ENCODE assay signal across 8 cellular contexts in the genomic region with DNA sequence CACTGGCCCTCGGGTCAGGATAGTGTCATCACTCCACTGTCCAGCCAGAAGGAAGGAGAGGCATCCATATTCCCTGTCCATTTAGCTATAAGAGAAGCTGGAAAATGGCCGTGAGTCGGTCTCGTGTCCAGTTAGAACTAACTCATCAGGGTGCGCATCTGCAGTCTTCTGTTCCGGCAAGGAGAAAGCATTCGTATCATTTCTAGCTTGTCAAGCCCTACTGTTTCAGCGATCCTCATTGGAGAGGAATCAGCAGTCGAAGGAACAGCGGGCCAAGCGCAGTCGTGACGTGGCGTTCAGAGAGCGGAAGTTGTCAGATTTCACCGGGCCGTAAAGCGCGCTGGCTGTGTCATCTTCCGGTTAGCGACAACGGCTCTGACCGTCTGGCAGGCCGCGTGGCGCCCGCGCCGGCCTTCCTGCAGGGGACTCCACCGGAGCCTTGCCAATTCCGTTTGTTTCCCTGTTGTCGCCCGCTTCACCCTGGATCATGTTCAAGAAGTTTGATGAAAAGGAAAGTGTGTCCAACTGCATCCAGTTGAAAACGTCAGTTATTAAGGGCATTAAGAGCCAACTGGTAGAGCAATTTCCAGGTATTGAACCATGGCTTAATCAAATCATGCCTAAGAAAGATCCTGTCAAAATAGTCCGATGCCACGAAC. TPM values are rescaled to one million over a fixed set of nuclear protein-coding genes. Genes with fewer than 3 reads are reported as not detected.
A peak's percentile ranks its signal among the peaks of the same experiment; 100 is the strongest.
DNase-seq lines count a peak whose midpoint lies in the region; ATAC-seq and TF ChIP-seq lines count a peak whose summit lies in the region.

No MANE protein-coding gene starts in this region.

- POLR2A ChIA-PET in SK-N-SH (lab: Yijun Ruan, JAX) = no interaction called here

- H3K4me1 ChIP-seq in SK-N-SH (ENCODE audit: control insufficient read depth in 1 of 2, insufficient read depth in 2 of 2, low read depth in 1 of 2, low read length in 1 of 2) (peaks cover 21 to 35% of the 10 kb centered on the region in 2 experiments; a peak in 3 of 4 replicates), thymus (ENCODE audit: control insufficient read depth, insufficient read depth, low read length) (peaks cover under 1% of the 10 kb centered on the region)

- peaks cover 44% of the 10 kb centered on the region for H3F3A ChIP-seq in SK-N-SH (replicated peaks; ENCODE audit: insufficient read depth)

- H3K9me3 Mint-ChIP-seq in activated naive CD4-positive, alpha-beta T cell treated with anti-CD3 and anti-CD28 coated beads, Interleukin-2, amount 50 U/mL, for 72 hours = no peaks in the 10 kb centered on the region
- H3K9me3 Mint-ChIP-seq in osteocyte (ENCODE audit: unreplicated experiment) = no peaks in the 10 kb centered on the region

- DNase-seq in DMS79 (lab: John Stamatoyannopoulos, UW) (peak; percentile 29), Kasumi-1 (lab: John Stamatoyannopoulos, UW) (peak; percentile 80 to 83), SK-N-SH (peak; percentile 76), Right ventricle myocardium inferior (ENCODE audit: missing footprints) (peak; percentile 90), osteocyte (ENCODE audit: extremely low spot score, unreplicated experiment) (peak; percentile 92)
- peak; percentile 73 to 86 for DNase-seq in activated naive CD4-positive, alpha-beta T cell treated with anti-CD3 and anti-CD28 coated beads, Interleukin-2, amount 50 U/mL, for 72 hours (ENCODE audit: low spot score in 2 of 2)

- no peaks in the 10 kb centered on the region for H3K9me3 ChIP-seq in SK-N-SH
- H3K9me3 ChIP-seq in thymus (ENCODE audit: control insufficient read depth) = no peaks in the 10 kb centered on the region

- H3K27me3 Mint-ChIP-seq in osteocyte (ENCODE audit: unreplicated experiment) = no peaks in the 10 kb centered on the region

- peak overlapping the region; percentile 59 for H3K4me2 ChIP-seq in SK-N-SH

- H3K36me3 Mint-ChIP-seq in activated naive CD4-positive, alpha-beta T cell treated with anti-CD3 and anti-CD28 coated beads, Interleukin-2, amount 50 U/mL, for 72 hours = peaks cover 34 to 42% of the 10 kb centered on the region in 2 donors
- H3K36me3 Mint-ChIP-seq in osteocyte (ENCODE audit: unreplicated experiment) = peaks cover 37% of the 10 kb centered on the region

- intact Hi-C loops in Right ventricle myocardium inferior (cut with DNase I) = no loop called here

- H3K4me3 Mint-ChIP-seq in osteocyte (ENCODE audit: unreplicated experiment) = peak overlapping the region; percentile 89

- H3K27me3 ChIP-seq in SK-N-SH (ENCODE audit: insufficient read depth) (no peaks in the 10 kb centered on the region), thymus (ENCODE audit: control insufficient read depth, insufficient read depth) (no peaks in the 10 kb centered on the region)

- ATAC-seq in GM21619 (IDR thresholded peaks at IDR 0.05; ENCODE audit: unreplicated experiment) (peak; percentile 77), Right ventricle myocardium inferior (peak; percentile 81)
- ATAC-seq in activated naive CD4-positive, alpha-beta T cell treated with anti-CD3 and anti-CD28 coated beads, Interleukin-2, amount 50 U/mL, for 72 hours = peak; percentile 67 to 87

- H3K4me1 Mint-ChIP-seq in osteocyte (ENCODE audit: unreplicated experiment) = peaks cover 29% of the 10 kb centered on the region

- peaks cover 55% of the 10 kb centered on the region for H3K79me2 ChIP-seq in SK-N-SH (ENCODE audit: insufficient read depth)

- TF ChIP-seq CTCF in SK-N-SH (IDR thresholded peaks at IDR 0.05) (no peak), osteocyte (IDR thresholded peaks at IDR 0.05) (peak; percentile 22)

- 83% methylated on average over 36 of the region's 36 CpGs for WGBS in SK-N-SH (ENCODE audit: low lambda C conversion rate)
- WGBS in thymus = 51% methylated on average over 36 of the region's 36 CpGs

- no peaks in the 10 kb centered on the region for H3K9me2 ChIP-seq in SK-N-SH

- no peak for TF ChIP-seq EP300 in SK-N-SH (IDR thresholded peaks at IDR 0.05; ENCODE audit: borderline replicate concordance in 1 of 2, low read depth in 1 of 2, low read length in 1 of 2)

- peak overlapping the region; percentile 72 for H3K9ac ChIP-seq in SK-N-SH

- H3K36me3 ChIP-seq in SK-N-SH (replicated peaks in 1 of 2; ENCODE audit: control insufficient read depth in 1 of 2, insufficient read depth in 2 of 2, low read length in 1 of 2) (peaks cover 51 to 52% of the 10 kb centered on the region in 2 experiments), thymus (ENCODE audit: control insufficient read depth, insufficient read depth) (peaks cover 38% of the 10 kb centered on the region)

- H3K27ac ChIP-seq in SK-N-SH (ENCODE audit: low read depth in 2 of 2, low read length in 1 of 2) (peak overlapping the region; percentile 84 to 96), thymus (ENCODE audit: low read depth) (peak overlapping the region; percentile 88)

- H2AFZ ChIP-seq in SK-N-SH (ENCODE audit: low read depth) = no peak overlapping the region

- H3K4me3 ChIP-seq in SK-N-SH (ENCODE audit: low read depth in 2 of 2, low read length in 1 of 2) (peak overlapping the region; percentile 42 to 54), thymus (ENCODE audit: low read length) (peak overlapping the region; percentile 62)

- TF ChIP-seq RAD21 in SK-N-SH (IDR thresholded peaks at IDR 0.05; ENCODE audit: low read length) = no peak

- H3K27ac Mint-ChIP-seq in activated naive CD4-positive, alpha-beta T cell treated with anti-CD3 and anti-CD28 coated beads, Interleukin-2, amount 50 U/mL, for 72 hours = peak overlapping the region; percentile 94
- peak overlapping the region; percentile 100 for H3K27ac Mint-ChIP-seq in osteocyte (ENCODE audit: unreplicated experiment)

- no peaks in the 10 kb centered on the region for H4K20me1 ChIP-seq in SK-N-SH (ENCODE audit: insufficient read depth)

- CTCF ChIA-PET in SK-N-SH (lab: Yijun Ruan, JAX) = interaction anchor here (1.1 to 14.2 kb wide), 5 partner anchors 13 to 66 kb away, joined by 3 to 177 read pairs (median 4); a partner anchor contains a TSS

TF ChIP-seq in SK-N-SH, 30 proteins besides CTCF, POLR2A, EP300 and RAD21 (continues in another document):
- no peak for TF ChIP-seq NRF1 (IDR thresholded peaks at IDR 0.05; ENCODE audit: low read depth, low read length)
- no peak for TF ChIP-seq FOXJ3 (CRISPR knock-in tag; IDR thresholded peaks at IDR 0.05)
- no peak for TF ChIP-seq TEAD4 (IDR thresholded peaks at IDR 0.05; ENCODE audit: borderline replicate concordance, insufficient read depth)
- TF ChIP-seq, protein P1, sequence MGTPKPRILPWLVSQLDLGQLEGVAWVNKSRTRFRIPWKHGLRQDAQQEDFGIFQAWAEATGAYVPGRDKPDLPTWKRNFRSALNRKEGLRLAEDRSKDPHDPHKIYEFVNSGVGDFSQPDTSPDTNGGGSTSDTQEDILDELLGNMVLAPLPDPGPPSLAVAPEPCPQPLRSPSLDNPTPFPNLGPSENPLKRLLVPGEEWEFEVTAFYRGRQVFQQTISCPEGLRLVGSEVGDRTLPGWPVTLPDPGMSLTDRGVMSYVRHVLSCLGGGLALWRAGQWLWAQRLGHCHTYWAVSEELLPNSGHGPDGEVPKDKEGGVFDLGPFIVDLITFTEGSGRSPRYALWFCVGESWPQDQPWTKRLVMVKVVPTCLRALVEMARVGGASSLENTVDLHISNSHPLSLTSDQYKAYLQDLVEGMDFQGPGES (IDR thresholded peaks at IDR 0.05; ENCODE audit: low read depth, low read length) = no peak
- TF ChIP-seq JUND (IDR thresholded peaks at IDR 0.05) = peak; percentile 48
- peak; percentile 60; the same call in 1 of the 2 replicates for TF ChIP-seq FOSL2 (IDR thresholded peaks at IDR 0.05; ENCODE audit: borderline replicate concordance, low read depth)
- TF ChIP-seq, protein P2, sequence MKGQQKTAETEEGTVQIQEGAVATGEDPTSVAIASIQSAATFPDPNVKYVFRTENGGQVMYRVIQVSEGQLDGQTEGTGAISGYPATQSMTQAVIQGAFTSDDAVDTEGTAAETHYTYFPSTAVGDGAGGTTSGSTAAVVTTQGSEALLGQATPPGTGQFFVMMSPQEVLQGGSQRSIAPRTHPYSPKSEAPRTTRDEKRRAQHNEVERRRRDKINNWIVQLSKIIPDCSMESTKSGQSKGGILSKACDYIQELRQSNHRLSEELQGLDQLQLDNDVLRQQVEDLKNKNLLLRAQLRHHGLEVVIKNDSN (IDR thresholded peaks at IDR 0.05; ENCODE audit: borderline replicate concordance, low read depth) = no peak
- TF ChIP-seq SIN3A (IDR thresholded peaks at IDR 0.05; ENCODE audit: borderline replicate concordance, low read depth, low read length) = 0 out of 2 replicates have a peak, but pooled peaks have one; percentile 53
- TF ChIP-seq, protein P3, sequence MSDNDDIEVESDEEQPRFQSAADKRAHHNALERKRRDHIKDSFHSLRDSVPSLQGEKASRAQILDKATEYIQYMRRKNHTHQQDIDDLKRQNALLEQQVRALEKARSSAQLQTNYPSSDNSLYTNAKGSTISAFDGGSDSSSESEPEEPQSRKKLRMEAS (IDR thresholded peaks at IDR 0.05; ENCODE audit: low read depth) = peak; percentile 97
- TF ChIP-seq MEF2A (IDR thresholded peaks at IDR 0.05; ENCODE audit: borderline replicate concordance, low read depth) = no peak

RNA-seq across cellular contexts. Expression of a gene that starts 32.9 kb away (rescaled TPM):
- polyA plus RNA-seq in SK-N-SH (2012; rRNA removed) (160 and 176 TPM in 2 replicates), thymus (87.5 TPM)
- polyA plus RNA-seq in SK-N-SH (2012; cell fraction: cytosol; rRNA removed) = 86.0 and 123 TPM in 2 replicates
- polyA plus RNA-seq in SK-N-SH (2012; cell fraction: nucleus; rRNA removed) = 153 and 200 TPM in 2 replicates
- 100 to 1,000 TPM; 108 to 124 TPM for total RNA-seq in activated naive CD4-positive, alpha-beta T cell treated with anti-CD3 and anti-CD28 coated beads, Interleukin-2, amount 50 U/mL, for 72 hours
- total RNA-seq in Right ventricle myocardium inferior (46.7 TPM), osteocyte (173 and 203 TPM in 2 replicates)

RNA-seq across cellular contexts. Expression of a gene that starts 57.9 kb away (rescaled TPM):
- polyA plus RNA-seq in SK-N-SH (2012; rRNA removed) (324 and 493 TPM in 2 replicates), thymus (138 TPM)
- 194 and 301 TPM in 2 replicates for polyA plus RNA-seq in SK-N-SH (2012; cell fraction: cytosol; rRNA removed)
- 945 and 1,537 TPM in 2 replicates for polyA plus RNA-seq in SK-N-SH (2012; cell fraction: nucleus; rRNA removed)
- total RNA-seq in activated naive CD4-positive, alpha-beta T cell treated with anti-CD3 and anti-CD28 coated beads, Interleukin-2, amount 50 U/mL, for 72 hours = 10 to 100 TPM in 1 of 2 donors, 1 to 10 TPM in 1; 1.4 to 19.4 TPM
- total RNA-seq in Right ventricle myocardium inferior (98.9 TPM), osteocyte (8.2 TPM in 2 replicates)

Comparison
In these comparisons a context has a peak if more than half of its experiments do, and no peak if none do; other contexts are left out.
1. Peak in every context shown above with its lines: DNase-seq, ATAC-seq, H3K4me3 ChIP-seq and H3K27ac ChIP-seq.
2. DNase-seq: peak in every context shown above with its lines; median percentile 92 in osteocyte; 90 in Right ventricle myocardium inferior; 82 in Kasumi-1; 80 in activated naive CD4-positive, alpha-beta T cell treated with anti-CD3 and anti-CD28 coated beads, Interleukin-2, amount 50 U/mL, for 72 hours; 76 in SK-N-SH; 29 in DMS79.